ENCODE assay signal across 11 cellular contexts in genomic region chr4:187363453-187363852, GRCh38.
"Had no signal": no experiment of that assay in that cellular context is flagged by ENCODE, and none has a peak within 500 bp of the region (broad histone marks: within the 10 kb centered on the region; RNA-seq: fewer than 3 reads in every experiment).

No MANE protein-coding gene starts in this region.

- ATAC-seq: activated T-cell treated with anti-CD3 and anti-CD28 coated beads, Interleukin-2, amount 50 U/mL, for 72 hours had no signal

- DNase-seq: activated CD4-positive, alpha-beta T cell treated with anti-CD3 and anti-CD28 coated beads for 1 hour; activated CD4-positive, alpha-beta T cell treated with anti-CD3 and anti-CD28 coated beads, Interleukin-2, amount 50 U/mL, for 48 hours; activated gamma-delta T cell treated with Interleukin-2 at 50 U/mL for 16 hours; activated naive CD8-positive, alpha-beta T cell treated with anti-CD3 and anti-CD28 coated beads, Interleukin-2, amount 10 ng/mL, durations not matched to agents 7 days and 5 days; activated T-cell treated with anti-CD3 and anti-CD28 coated beads, Interleukin-2, amount 50 U/mL, for 72 hours; aorta; effector memory CD4-positive, alpha-beta T cell; hippocampal formation; mammary epithelial cell; small intestine; T-helper 9 cell had no signal
